Comparison of ENCODE assay signal across 1 cellular context in the genomic region with DNA sequence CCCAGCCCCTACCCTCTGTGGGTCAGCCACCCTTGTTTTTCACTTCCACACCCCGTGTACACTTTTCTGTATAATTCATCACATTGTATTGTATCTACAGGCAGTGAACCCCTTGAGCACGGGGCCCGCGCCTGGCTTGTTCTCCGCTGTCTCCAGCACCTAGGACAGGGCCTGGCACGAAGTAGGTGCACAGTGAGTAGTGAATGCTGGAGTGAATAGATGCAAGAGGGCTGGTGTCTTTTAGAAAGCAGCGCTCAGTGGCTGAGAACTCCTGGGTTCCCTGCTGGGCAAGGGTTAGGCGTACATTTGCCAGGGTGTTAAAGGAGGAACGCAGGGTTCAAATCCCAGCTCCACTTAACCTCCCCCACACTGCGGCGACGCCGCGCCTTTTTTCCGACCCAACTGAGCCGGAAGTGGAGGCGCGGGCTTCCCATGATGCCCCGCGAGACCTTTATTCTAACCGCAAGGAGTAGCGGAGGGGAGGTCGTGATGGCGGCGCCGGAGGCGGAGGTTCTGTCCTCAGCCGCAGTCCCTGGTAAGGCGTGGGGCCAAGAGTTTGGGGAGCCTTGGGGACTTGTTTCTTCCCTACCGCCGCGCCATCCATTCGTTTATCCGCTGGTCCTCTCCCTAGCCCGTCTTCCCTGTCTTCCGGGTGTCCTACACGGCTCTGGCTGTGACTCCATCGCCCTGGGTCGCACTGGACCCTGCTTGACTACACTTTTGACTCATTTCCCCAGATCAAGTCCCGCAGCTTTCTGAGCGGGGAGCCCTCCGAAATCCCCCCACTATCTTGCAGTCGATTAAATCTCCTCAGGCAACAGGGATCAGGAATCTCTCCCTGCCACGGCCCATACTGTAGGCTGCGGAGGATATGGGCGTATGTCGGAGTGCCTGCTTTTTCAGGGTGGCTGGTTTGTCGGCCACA.
A peak's percentile ranks its signal among the peaks of the same experiment; 100 is the strongest.
TF ChIP-seq lines count a peak whose summit lies in the region.

A gene with protein sequence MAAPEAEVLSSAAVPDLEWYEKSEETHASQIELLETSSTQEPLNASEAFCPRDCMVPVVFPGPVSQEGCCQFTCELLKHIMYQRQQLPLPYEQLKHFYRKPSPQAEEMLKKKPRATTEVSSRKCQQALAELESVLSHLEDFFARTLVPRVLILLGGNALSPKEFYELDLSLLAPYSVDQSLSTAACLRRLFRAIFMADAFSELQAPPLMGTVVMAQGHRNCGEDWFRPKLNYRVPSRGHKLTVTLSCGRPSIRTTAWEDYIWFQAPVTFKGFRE (plus strand): TSS at position 454 of the 925 bp plus-strand sequence. CDS start 36 bp downstream, at position 490.

TF ChIP-seq in HepG2, 621 proteins besides CTCF, POLR2A, EP300 and RAD21 (continued from another document and continues in another):
- TF ChIP-seq, protein P1, sequence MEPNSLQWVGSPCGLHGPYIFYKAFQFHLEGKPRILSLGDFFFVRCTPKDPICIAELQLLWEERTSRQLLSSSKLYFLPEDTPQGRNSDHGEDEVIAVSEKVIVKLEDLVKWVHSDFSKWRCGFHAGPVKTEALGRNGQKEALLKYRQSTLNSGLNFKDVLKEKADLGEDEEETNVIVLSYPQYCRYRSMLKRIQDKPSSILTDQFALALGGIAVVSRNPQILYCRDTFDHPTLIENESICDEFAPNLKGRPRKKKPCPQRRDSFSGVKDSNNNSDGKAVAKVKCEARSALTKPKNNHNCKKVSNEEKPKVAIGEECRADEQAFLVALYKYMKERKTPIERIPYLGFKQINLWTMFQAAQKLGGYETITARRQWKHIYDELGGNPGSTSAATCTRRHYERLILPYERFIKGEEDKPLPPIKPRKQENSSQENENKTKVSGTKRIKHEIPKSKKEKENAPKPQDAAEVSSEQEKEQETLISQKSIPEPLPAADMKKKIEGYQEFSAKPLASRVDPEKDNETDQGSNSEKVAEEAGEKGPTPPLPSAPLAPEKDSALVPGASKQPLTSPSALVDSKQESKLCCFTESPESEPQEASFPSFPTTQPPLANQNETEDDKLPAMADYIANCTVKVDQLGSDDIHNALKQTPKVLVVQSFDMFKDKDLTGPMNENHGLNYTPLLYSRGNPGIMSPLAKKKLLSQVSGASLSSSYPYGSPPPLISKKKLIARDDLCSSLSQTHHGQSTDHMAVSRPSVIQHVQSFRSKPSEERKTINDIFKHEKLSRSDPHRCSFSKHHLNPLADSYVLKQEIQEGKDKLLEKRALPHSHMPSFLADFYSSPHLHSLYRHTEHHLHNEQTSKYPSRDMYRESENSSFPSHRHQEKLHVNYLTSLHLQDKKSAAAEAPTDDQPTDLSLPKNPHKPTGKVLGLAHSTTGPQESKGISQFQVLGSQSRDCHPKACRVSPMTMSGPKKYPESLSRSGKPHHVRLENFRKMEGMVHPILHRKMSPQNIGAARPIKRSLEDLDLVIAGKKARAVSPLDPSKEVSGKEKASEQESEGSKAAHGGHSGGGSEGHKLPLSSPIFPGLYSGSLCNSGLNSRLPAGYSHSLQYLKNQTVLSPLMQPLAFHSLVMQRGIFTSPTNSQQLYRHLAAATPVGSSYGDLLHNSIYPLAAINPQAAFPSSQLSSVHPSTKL (CRISPR knock-in tag; IDR thresholded peaks at IDR 0.05) = peak; percentile 52
- TF ChIP-seq HMG20B (CRISPR knock-in tag; conservative IDR thresholded peaks at IDR 0.05) (peak; percentile 81), ZNF138 (CRISPR knock-in tag; IDR thresholded peaks at IDR 0.05; ENCODE audit: low read depth) (0 out of 2 replicates have a peak, but pooled peaks have one; percentile 65), NFRKB (IDR thresholded peaks at IDR 0.05) (no peak), ZNF143 (CRISPR knock-in tag; IDR thresholded peaks at IDR 0.05) (peak; percentile 95), RFX5 (IDR thresholded peaks at IDR 0.05; ENCODE audit: low read depth, low read length) (no peak), ZNF205 (CRISPR knock-in tag; IDR thresholded peaks at IDR 0.05) (no peak; the same call in none of the 2 replicates), SATB2 (CRISPR knock-in tag; IDR thresholded peaks at IDR 0.05) (no peak), NCOA1 (CRISPR knock-in tag; IDR thresholded peaks at IDR 0.05) (no peak), NFYC (CRISPR knock-in tag; IDR thresholded peaks at IDR 0.05) (peak; percentile 63), ZNF234 (CRISPR knock-in tag; conservative IDR thresholded peaks at IDR 0.05) (no peak), ZBTB7A (CRISPR knock-in tag; IDR thresholded peaks at IDR 0.05) (peak; percentile 85; the same call in 1 of the 2 replicates), HES4 (CRISPR knock-in tag; IDR thresholded peaks at IDR 0.05; ENCODE audit: borderline replicate concordance) (peak; percentile 74; the same call in 1 of the 2 replicates), ZNF776 (CRISPR knock-in tag; IDR thresholded peaks at IDR 0.05) (peak; percentile 90; the same call in 1 of the 2 replicates), ZNF562 (CRISPR knock-in tag; IDR thresholded peaks at IDR 0.05; ENCODE audit: borderline replicate concordance) (no peak), SCMH1 (CRISPR knock-in tag; IDR thresholded peaks at IDR 0.05; ENCODE audit: borderline replicate concordance) (no peak), SOX6 (IDR thresholded peaks at IDR 0.05) (no peak), SOX6 (CRISPR knock-in tag; IDR thresholded peaks at IDR 0.05) (peak; percentile 53), BHLHE40 (IDR thresholded peaks at IDR 0.05; ENCODE audit: low read length) (no peak; the same call in 1 of the 2 replicates), ZNF570 (CRISPR knock-in tag; IDR thresholded peaks at IDR 0.05; ENCODE audit: borderline replicate concordance) (no peak), RBAK (CRISPR knock-in tag; IDR thresholded peaks at IDR 0.05) (no peak), ZNF3 (CRISPR knock-in tag; IDR thresholded peaks at IDR 0.05) (no peak), HNRNPUL1 (IDR thresholded peaks at IDR 0.05; ENCODE audit: low read depth, low read length) (no peak), ZNF644 (CRISPR knock-in tag; IDR thresholded peaks at IDR 0.05; ENCODE audit: low read depth) (no peak), ARNTL (CRISPR knock-in tag; IDR thresholded peaks at IDR 0.05) (no peak; the same call in 1 of the 2 replicates), ADNP (CRISPR knock-in tag; IDR thresholded peaks at IDR 0.05) (0 out of 2 replicates have a peak, but pooled peaks have one; percentile 24), ZZZ3 (CRISPR knock-in tag; IDR thresholded peaks at IDR 0.05; ENCODE audit: borderline replicate concordance) (no peak), HCFC1 (IDR thresholded peaks at IDR 0.05; ENCODE audit: low read depth, low read length) (no peak; the same call in 1 of the 2 replicates), ZSCAN20 (CRISPR knock-in tag; IDR thresholded peaks at IDR 0.05; ENCODE audit: borderline replicate concordance) (no peak), ZNF251 (CRISPR knock-in tag; IDR thresholded peaks at IDR 0.05) (no peak), PHF8 (CRISPR knock-in tag; IDR thresholded peaks at IDR 0.05) (peak; percentile 97), ZBTB21 (CRISPR knock-in tag; IDR thresholded peaks at IDR 0.05) (no peak), KAT8 (CRISPR knock-in tag; IDR thresholded peaks at IDR 0.05) (peak; percentile 98), ZNF614 (CRISPR knock-in tag; IDR thresholded peaks at IDR 0.05; ENCODE audit: borderline replicate concordance) (peak; percentile 73; the same call in 1 of the 2 replicates), ZNF256 (CRISPR knock-in tag; conservative IDR thresholded peaks at IDR 0.05) (no peak; the same call in 1 of the 2 replicates), ZFY (CRISPR knock-in tag; IDR thresholded peaks at IDR 0.05) (peak; percentile 86), ZNF564 (CRISPR knock-in tag; IDR thresholded peaks at IDR 0.05) (no peak; the same call in 1 of the 2 replicates), ZNF737 (CRISPR knock-in tag; IDR thresholded peaks at IDR 0.05; ENCODE audit: borderline replicate concordance) (peak; percentile 62; the same call in 1 of the 2 replicates), ZSCAN21 (CRISPR knock-in tag; IDR thresholded peaks at IDR 0.05; ENCODE audit: borderline replicate concordance) (no peak; the same call in 1 of the 2 replicates)
- TF ChIP-seq, protein P2, sequence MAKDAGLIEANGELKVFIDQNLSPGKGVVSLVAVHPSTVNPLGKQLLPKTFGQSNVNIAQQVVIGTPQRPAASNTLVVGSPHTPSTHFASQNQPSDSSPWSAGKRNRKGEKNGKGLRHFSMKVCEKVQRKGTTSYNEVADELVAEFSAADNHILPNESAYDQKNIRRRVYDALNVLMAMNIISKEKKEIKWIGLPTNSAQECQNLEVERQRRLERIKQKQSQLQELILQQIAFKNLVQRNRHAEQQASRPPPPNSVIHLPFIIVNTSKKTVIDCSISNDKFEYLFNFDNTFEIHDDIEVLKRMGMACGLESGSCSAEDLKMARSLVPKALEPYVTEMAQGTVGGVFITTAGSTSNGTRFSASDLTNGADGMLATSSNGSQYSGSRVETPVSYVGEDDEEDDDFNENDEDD (CRISPR knock-in tag; IDR thresholded peaks at IDR 0.05; ENCODE audit: borderline replicate concordance) = peak; percentile 94
- TF ChIP-seq, protein P3, sequence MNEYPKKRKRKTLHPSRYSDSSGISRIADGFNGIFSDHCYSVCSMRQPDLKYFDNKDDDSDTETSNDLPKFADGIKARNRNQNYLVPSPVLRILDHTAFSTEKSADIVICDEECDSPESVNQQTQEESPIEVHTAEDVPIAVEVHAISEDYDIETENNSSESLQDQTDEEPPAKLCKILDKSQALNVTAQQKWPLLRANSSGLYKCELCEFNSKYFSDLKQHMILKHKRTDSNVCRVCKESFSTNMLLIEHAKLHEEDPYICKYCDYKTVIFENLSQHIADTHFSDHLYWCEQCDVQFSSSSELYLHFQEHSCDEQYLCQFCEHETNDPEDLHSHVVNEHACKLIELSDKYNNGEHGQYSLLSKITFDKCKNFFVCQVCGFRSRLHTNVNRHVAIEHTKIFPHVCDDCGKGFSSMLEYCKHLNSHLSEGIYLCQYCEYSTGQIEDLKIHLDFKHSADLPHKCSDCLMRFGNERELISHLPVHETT (CRISPR knock-in tag; conservative IDR thresholded peaks at IDR 0.05) = peak; percentile 89
- TF ChIP-seq, protein P4, sequence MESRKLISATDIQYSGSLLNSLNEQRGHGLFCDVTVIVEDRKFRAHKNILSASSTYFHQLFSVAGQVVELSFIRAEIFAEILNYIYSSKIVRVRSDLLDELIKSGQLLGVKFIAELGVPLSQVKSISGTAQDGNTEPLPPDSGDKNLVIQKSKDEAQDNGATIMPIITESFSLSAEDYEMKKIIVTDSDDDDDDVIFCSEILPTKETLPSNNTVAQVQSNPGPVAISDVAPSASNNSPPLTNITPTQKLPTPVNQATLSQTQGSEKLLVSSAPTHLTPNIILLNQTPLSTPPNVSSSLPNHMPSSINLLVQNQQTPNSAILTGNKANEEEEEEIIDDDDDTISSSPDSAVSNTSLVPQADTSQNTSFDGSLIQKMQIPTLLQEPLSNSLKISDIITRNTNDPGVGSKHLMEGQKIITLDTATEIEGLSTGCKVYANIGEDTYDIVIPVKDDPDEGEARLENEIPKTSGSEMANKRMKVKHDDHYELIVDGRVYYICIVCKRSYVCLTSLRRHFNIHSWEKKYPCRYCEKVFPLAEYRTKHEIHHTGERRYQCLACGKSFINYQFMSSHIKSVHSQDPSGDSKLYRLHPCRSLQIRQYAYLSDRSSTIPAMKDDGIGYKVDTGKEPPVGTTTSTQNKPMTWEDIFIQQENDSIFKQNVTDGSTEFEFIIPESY (CRISPR knock-in tag; IDR thresholded peaks at IDR 0.05) = no peak
- TF ChIP-seq, protein P5, sequence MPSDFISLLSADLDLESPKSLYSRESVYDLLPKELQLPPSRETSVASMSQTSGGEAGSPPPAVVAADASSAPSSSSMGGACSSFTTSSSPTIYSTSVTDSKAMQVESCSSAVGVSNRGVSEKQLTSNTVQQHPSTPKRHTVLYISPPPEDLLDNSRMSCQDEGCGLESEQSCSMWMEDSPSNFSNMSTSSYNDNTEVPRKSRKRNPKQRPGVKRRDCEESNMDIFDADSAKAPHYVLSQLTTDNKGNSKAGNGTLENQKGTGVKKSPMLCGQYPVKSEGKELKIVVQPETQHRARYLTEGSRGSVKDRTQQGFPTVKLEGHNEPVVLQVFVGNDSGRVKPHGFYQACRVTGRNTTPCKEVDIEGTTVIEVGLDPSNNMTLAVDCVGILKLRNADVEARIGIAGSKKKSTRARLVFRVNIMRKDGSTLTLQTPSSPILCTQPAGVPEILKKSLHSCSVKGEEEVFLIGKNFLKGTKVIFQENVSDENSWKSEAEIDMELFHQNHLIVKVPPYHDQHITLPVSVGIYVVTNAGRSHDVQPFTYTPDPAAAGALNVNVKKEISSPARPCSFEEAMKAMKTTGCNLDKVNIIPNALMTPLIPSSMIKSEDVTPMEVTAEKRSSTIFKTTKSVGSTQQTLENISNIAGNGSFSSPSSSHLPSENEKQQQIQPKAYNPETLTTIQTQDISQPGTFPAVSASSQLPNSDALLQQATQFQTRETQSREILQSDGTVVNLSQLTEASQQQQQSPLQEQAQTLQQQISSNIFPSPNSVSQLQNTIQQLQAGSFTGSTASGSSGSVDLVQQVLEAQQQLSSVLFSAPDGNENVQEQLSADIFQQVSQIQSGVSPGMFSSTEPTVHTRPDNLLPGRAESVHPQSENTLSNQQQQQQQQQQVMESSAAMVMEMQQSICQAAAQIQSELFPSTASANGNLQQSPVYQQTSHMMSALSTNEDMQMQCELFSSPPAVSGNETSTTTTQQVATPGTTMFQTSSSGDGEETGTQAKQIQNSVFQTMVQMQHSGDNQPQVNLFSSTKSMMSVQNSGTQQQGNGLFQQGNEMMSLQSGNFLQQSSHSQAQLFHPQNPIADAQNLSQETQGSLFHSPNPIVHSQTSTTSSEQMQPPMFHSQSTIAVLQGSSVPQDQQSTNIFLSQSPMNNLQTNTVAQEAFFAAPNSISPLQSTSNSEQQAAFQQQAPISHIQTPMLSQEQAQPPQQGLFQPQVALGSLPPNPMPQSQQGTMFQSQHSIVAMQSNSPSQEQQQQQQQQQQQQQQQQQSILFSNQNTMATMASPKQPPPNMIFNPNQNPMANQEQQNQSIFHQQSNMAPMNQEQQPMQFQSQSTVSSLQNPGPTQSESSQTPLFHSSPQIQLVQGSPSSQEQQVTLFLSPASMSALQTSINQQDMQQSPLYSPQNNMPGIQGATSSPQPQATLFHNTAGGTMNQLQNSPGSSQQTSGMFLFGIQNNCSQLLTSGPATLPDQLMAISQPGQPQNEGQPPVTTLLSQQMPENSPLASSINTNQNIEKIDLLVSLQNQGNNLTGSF (CRISPR knock-in tag; IDR thresholded peaks at IDR 0.05) = no peak
- TF ChIP-seq, protein P6, sequence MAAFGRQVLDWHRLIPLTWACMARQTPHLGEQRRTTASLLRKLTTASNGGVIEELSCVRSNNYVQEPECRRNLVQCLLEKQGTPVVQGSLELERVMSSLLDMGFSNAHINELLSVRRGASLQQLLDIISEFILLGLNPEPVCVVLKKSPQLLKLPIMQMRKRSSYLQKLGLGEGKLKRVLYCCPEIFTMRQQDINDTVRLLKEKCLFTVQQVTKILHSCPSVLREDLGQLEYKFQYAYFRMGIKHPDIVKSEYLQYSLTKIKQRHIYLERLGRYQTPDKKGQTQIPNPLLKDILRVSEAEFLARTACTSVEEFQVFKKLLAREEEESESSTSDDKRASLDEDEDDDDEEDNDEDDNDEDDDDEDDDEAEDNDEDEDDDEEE (CRISPR knock-in tag; IDR thresholded peaks at IDR 0.05) = peak; percentile 83
- TF ChIP-seq, protein P7, sequence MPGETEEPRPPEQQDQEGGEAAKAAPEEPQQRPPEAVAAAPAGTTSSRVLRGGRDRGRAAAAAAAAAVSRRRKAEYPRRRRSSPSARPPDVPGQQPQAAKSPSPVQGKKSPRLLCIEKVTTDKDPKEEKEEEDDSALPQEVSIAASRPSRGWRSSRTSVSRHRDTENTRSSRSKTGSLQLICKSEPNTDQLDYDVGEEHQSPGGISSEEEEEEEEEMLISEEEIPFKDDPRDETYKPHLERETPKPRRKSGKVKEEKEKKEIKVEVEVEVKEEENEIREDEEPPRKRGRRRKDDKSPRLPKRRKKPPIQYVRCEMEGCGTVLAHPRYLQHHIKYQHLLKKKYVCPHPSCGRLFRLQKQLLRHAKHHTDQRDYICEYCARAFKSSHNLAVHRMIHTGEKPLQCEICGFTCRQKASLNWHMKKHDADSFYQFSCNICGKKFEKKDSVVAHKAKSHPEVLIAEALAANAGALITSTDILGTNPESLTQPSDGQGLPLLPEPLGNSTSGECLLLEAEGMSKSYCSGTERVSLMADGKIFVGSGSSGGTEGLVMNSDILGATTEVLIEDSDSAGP (CRISPR knock-in tag; IDR thresholded peaks at IDR 0.05; ENCODE audit: borderline replicate concordance) = peak; percentile 96
